1 cellular context compared by ENCODE assay signal in the genomic region with DNA sequence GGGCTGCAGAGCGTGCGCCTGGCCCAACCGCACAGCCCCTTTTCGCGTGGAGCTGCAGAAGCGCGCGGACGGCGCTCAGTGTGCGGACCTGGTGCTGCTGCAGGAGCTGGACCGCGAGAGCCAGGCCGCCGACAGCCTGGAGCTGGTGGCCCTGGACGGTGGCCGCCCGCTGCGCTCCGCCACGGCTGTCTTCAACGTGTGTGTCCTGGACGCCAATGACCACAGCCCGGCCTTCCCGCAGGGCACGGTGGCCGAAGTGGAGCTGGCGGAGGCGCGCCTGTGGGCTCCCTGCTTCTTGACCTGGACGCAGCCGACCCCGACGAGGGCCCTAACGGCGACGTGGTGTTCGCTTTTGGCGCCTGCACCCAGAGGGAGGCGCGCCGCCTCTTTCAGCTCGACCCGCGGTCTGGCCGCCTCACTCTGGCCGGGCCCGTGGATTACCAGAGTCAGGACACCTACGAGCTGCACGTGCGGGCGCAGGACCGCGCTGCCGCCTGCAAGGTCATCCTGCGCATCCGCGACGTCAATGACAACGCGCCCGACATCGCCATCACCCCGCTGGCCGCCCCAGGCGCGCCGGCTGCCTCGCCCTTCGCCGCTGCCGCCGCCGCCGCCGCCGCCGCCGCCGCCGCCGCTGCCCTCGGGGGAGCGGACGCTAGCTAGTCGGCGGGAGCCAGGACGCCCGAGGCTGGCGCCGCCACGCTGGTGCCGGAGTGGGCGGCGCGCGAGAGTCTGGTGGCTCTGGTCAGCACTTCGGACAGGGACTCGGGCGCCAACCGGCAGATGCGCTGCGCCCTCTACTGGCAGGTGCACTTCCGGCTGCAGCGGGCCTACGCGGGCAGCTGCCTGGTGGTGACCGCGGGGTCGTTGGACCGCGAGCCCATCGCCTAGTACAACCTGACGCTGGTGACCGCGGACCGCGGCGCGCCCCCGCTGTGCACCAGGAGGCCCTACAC.
TF ChIP-seq lines count a peak whose summit lies in the region.

No MANE protein-coding gene starts in this region.

TF ChIP-seq in WTC11, 78 proteins besides CTCF, POLR2A, EP300 and RAD21 (continued from another document and continues in another):
- 0 out of 2 replicates have a peak, but pooled peaks have one; percentile 66 for TF ChIP-seq ZNF219 (CRISPR knock-in tag; IDR thresholded peaks at IDR 0.05; ENCODE audit: borderline replicate concordance)
- TF ChIP-seq, protein P1, sequence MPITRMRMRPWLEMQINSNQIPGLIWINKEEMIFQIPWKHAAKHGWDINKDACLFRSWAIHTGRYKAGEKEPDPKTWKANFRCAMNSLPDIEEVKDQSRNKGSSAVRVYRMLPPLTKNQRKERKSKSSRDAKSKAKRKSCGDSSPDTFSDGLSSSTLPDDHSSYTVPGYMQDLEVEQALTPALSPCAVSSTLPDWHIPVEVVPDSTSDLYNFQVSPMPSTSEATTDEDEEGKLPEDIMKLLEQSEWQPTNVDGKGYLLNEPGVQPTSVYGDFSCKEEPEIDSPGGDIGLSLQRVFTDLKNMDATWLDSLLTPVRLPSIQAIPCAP (CRISPR knock-in tag; IDR thresholded peaks at IDR 0.05): peak; percentile 63; the same call in 1 of the 2 replicates
- peak; percentile 71 for TF ChIP-seq CREM (CRISPR knock-in tag; IDR thresholded peaks at IDR 0.05)
- TF ChIP-seq CBFB (CRISPR knock-in tag; IDR thresholded peaks at IDR 0.05; ENCODE audit: low read depth): peak; percentile 92
- TF ChIP-seq TEAD1 (CRISPR knock-in tag; IDR thresholded peaks at IDR 0.05): peak; percentile 96
- TF ChIP-seq MYBL2 (CRISPR knock-in tag; IDR thresholded peaks at IDR 0.05): peak; percentile 88
- peak; percentile 74; the same call in 1 of the 2 replicates for TF ChIP-seq RELA (CRISPR knock-in tag; IDR thresholded peaks at IDR 0.05; ENCODE audit: borderline replicate concordance)
- TF ChIP-seq, protein P2, sequence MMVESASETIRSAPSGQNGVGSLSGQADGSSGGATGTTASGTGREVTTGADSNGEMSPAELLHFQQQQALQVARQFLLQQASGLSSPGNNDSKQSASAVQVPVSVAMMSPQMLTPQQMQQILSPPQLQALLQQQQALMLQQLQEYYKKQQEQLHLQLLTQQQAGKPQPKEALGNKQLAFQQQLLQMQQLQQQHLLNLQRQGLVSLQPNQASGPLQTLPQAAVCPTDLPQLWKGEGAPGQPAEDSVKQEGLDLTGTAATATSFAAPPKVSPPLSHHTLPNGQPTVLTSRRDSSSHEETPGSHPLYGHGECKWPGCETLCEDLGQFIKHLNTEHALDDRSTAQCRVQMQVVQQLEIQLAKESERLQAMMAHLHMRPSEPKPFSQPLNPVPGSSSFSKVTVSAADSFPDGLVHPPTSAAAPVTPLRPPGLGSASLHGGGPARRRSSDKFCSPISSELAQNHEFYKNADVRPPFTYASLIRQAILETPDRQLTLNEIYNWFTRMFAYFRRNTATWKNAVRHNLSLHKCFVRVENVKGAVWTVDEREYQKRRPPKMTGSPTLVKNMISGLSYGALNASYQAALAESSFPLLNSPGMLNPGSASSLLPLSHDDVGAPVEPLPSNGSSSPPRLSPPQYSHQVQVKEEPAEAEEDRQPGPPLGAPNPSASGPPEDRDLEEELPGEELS (CRISPR knock-in tag; IDR thresholded peaks at IDR 0.05): peak; percentile 98
- TF ChIP-seq, protein P3, sequence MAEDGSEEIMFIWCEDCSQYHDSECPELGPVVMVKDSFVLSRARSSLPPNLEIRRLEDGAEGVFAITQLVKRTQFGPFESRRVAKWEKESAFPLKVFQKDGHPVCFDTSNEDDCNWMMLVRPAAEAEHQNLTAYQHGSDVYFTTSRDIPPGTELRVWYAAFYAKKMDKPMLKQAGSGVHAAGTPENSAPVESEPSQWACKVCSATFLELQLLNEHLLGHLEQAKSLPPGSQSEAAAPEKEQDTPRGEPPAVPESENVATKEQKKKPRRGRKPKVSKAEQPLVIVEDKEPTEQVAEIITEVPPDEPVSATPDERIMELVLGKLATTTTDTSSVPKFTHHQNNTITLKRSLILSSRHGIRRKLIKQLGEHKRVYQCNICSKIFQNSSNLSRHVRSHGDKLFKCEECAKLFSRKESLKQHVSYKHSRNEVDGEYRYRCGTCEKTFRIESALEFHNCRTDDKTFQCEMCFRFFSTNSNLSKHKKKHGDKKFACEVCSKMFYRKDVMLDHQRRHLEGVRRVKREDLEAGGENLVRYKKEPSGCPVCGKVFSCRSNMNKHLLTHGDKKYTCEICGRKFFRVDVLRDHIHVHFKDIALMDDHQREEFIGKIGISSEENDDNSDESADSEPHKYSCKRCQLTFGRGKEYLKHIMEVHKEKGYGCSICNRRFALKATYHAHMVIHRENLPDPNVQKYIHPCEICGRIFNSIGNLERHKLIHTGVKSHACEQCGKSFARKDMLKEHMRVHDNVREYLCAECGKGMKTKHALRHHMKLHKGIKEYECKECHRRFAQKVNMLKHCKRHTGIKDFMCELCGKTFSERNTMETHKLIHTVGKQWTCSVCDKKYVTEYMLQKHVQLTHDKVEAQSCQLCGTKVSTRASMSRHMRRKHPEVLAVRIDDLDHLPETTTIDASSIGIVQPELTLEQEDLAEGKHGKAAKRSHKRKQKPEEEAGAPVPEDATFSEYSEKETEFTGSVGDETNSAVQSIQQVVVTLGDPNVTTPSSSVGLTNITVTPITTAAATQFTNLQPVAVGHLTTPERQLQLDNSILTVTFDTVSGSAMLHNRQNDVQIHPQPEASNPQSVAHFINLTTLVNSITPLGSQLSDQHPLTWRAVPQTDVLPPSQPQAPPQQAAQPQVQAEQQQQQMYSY (CRISPR knock-in tag; IDR thresholded peaks at IDR 0.05): peak; percentile 50; the same call in 1 of the 2 replicates
- peak; percentile 82 for TF ChIP-seq ZNF232 (CRISPR knock-in tag; IDR thresholded peaks at IDR 0.05)
- 0 out of 2 replicates have a peak, but pooled peaks have one; percentile 83 for TF ChIP-seq KAT7 (CRISPR knock-in tag; IDR thresholded peaks at IDR 0.05; ENCODE audit: borderline replicate concordance)
- TF ChIP-seq ZNF121 (CRISPR knock-in tag; IDR thresholded peaks at IDR 0.05): no peak
- TF ChIP-seq, protein P4, sequence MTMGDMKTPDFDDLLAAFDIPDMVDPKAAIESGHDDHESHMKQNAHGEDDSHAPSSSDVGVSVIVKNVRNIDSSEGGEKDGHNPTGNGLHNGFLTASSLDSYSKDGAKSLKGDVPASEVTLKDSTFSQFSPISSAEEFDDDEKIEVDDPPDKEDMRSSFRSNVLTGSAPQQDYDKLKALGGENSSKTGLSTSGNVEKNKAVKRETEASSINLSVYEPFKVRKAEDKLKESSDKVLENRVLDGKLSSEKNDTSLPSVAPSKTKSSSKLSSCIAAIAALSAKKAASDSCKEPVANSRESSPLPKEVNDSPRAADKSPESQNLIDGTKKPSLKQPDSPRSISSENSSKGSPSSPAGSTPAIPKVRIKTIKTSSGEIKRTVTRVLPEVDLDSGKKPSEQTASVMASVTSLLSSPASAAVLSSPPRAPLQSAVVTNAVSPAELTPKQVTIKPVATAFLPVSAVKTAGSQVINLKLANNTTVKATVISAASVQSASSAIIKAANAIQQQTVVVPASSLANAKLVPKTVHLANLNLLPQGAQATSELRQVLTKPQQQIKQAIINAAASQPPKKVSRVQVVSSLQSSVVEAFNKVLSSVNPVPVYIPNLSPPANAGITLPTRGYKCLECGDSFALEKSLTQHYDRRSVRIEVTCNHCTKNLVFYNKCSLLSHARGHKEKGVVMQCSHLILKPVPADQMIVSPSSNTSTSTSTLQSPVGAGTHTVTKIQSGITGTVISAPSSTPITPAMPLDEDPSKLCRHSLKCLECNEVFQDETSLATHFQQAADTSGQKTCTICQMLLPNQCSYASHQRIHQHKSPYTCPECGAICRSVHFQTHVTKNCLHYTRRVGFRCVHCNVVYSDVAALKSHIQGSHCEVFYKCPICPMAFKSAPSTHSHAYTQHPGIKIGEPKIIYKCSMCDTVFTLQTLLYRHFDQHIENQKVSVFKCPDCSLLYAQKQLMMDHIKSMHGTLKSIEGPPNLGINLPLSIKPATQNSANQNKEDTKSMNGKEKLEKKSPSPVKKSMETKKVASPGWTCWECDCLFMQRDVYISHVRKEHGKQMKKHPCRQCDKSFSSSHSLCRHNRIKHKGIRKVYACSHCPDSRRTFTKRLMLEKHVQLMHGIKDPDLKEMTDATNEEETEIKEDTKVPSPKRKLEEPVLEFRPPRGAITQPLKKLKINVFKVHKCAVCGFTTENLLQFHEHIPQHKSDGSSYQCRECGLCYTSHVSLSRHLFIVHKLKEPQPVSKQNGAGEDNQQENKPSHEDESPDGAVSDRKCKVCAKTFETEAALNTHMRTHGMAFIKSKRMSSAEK (CRISPR knock-in tag; IDR thresholded peaks at IDR 0.05; ENCODE audit: borderline replicate concordance): no peak
- peak; percentile 91 for TF ChIP-seq JUN (CRISPR knock-in tag; IDR thresholded peaks at IDR 0.05)
- peak; percentile 75; the same call in 1 of the 2 replicates for TF ChIP-seq FOXK1 (CRISPR knock-in tag; IDR thresholded peaks at IDR 0.05)
- TF ChIP-seq HMGA2 (CRISPR knock-in tag; IDR thresholded peaks at IDR 0.05): no peak
- peak; percentile 92 for TF ChIP-seq TP53 (CRISPR knock-in tag; IDR thresholded peaks at IDR 0.05)
- TF ChIP-seq ZNF416 (CRISPR knock-in tag; IDR thresholded peaks at IDR 0.05): 0 out of 2 replicates have a peak, but pooled peaks have one; percentile 74
- no peak for TF ChIP-seq GTF2I (CRISPR knock-in tag; conservative IDR thresholded peaks at IDR 0.05)
- TF ChIP-seq FOXP1 (CRISPR knock-in tag; IDR thresholded peaks at IDR 0.05; ENCODE audit: borderline replicate concordance): peak; percentile 94
- TF ChIP-seq ZNF317 (CRISPR knock-in tag; IDR thresholded peaks at IDR 0.05; ENCODE audit: borderline replicate concordance, low read depth): peak; percentile 15; the same call in 1 of the 2 replicates
- TF ChIP-seq TCF7 (CRISPR knock-in tag; IDR thresholded peaks at IDR 0.05; ENCODE audit: low read depth): peak; percentile 79
- TF ChIP-seq ZBTB21 (CRISPR knock-in tag; IDR thresholded peaks at IDR 0.05; ENCODE audit: borderline replicate concordance): peak; percentile 91
- TF ChIP-seq SMAD4 (CRISPR knock-in tag; IDR thresholded peaks at IDR 0.05): peak; percentile 85
- TF ChIP-seq CREB1 (CRISPR knock-in tag; IDR thresholded peaks at IDR 0.05): peak; percentile 65; the same call in 1 of the 2 replicates
- TF ChIP-seq, protein P5, sequence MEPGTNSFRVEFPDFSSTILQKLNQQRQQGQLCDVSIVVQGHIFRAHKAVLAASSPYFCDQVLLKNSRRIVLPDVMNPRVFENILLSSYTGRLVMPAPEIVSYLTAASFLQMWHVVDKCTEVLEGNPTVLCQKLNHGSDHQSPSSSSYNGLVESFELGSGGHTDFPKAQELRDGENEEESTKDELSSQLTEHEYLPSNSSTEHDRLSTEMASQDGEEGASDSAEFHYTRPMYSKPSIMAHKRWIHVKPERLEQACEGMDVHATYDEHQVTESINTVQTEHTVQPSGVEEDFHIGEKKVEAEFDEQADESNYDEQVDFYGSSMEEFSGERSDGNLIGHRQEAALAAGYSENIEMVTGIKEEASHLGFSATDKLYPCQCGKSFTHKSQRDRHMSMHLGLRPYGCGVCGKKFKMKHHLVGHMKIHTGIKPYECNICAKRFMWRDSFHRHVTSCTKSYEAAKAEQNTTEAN (CRISPR knock-in tag; IDR thresholded peaks at IDR 0.05): peak; percentile 90; the same call in 1 of the 2 replicates
- TF ChIP-seq PRRX2 (CRISPR knock-in tag; IDR thresholded peaks at IDR 0.05): peak; percentile 84; the same call in 1 of the 2 replicates
- TF ChIP-seq, protein P6, sequence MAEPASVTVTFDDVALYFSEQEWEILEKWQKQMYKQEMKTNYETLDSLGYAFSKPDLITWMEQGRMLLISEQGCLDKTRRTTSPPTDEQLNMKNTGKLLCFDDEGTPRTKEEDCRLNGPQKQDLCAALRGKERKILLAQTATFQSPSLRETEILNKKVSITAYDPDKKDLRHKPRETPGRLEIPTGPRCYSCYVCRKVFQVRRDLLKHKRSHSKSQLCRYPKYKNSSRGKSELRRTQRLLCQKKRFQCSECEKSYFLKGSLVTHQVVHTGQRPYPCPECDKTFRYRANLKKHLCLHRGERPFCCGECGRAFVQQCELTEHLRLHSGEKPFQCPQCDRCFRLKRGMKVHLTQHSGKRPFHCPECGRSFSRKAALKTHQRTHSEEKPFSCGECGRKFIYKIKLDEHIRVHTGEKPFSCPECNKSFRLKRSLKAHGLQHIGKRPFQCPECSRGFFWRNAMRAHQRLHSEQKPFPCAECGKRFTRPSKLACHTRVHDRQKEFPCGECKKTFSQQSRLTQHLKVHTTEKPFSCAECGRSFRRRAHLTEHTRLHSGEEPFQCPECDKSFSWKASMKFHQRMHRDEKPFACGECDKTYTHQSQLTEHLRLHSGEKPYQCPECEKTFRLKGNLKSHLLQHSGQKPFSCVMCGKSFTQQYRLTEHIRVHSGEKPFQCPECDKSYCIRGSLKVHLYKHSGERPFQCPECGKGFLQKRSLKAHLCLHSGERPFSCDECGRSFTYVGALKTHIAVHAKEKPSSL (CRISPR knock-in tag; conservative IDR thresholded peaks at IDR 0.05): no peak
- TF ChIP-seq ETV6 (CRISPR knock-in tag; IDR thresholded peaks at IDR 0.05): 0 out of 2 replicates have a peak, but pooled peaks have one; percentile 59
- no peak for TF ChIP-seq JAZF1 (CRISPR knock-in tag; IDR thresholded peaks at IDR 0.05)
- TF ChIP-seq, protein P7, sequence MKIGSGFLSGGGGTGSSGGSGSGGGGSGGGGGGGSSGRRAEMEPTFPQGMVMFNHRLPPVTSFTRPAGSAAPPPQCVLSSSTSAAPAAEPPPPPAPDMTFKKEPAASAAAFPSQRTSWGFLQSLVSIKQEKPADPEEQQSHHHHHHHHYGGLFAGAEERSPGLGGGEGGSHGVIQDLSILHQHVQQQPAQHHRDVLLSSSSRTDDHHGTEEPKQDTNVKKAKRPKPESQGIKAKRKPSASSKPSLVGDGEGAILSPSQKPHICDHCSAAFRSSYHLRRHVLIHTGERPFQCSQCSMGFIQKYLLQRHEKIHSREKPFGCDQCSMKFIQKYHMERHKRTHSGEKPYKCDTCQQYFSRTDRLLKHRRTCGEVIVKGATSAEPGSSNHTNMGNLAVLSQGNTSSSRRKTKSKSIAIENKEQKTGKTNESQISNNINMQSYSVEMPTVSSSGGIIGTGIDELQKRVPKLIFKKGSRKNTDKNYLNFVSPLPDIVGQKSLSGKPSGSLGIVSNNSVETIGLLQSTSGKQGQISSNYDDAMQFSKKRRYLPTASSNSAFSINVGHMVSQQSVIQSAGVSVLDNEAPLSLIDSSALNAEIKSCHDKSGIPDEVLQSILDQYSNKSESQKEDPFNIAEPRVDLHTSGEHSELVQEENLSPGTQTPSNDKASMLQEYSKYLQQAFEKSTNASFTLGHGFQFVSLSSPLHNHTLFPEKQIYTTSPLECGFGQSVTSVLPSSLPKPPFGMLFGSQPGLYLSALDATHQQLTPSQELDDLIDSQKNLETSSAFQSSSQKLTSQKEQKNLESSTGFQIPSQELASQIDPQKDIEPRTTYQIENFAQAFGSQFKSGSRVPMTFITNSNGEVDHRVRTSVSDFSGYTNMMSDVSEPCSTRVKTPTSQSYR (CRISPR knock-in tag; IDR thresholded peaks at IDR 0.05): peak; percentile 86
